19 cellular contexts compared by ENCODE assay signal in genomic region chr10:128629111-128630096, GRCh38.
A peak's percentile ranks its signal among the peaks of the same experiment; 100 is the strongest.
DNase-seq lines count a peak whose midpoint lies in the region; ATAC-seq, FAIRE-seq and TF ChIP-seq lines count a peak whose summit lies in the region.
"Had no signal": no experiment of that assay in that cellular context is flagged by ENCODE, and none has a peak within 500 bp of the region (broad histone marks: within the 10 kb centered on the region; RNA-seq: fewer than 3 reads in every experiment).

No MANE protein-coding gene starts in this region.

- FAIRE-seq in pancreas (lab: Jason Lieb, UNC) = no peak
- FAIRE-seq: endometrium had no signal

- peaks cover 0 to 14% (median 0%) of the 10 kb centered on the region in 4 donors for H3K27me3 ChIP-seq in pancreas
- H3K27me3 ChIP-seq: cardiac muscle cell, testis had no signal

- H3K9me3 ChIP-seq in pancreas = no peaks in the 10 kb centered on the region
- H3K9me3 ChIP-seq: prostate gland, testis had no signal

- H3K27ac ChIP-seq in pancreas = no peak overlapping the region
- H3K27ac ChIP-seq: cardiac muscle cell, prostate gland, testis, VCaP had no signal

- no peaks in the 10 kb centered on the region for H3K4me1 ChIP-seq in pancreas
- H3K4me1 ChIP-seq: prostate gland, testis had no signal

- WGBS in pancreas, 2 donors = 73 to 87% methylated on average over 17 of the region's 17 CpGs

- DNase-seq in ELR (ENCODE audit: low read depth) = peak; percentile 0
- DNase-seq in RPMI7951 (ENCODE audit: low read depth) = peak; percentile 41
- no peak for DNase-seq in pancreas
- no peak for DNase-seq in CD1c-positive myeloid dendritic cell (ENCODE audit: extremely low spot score)
- DNase-seq in activated T-cell treated with anti-CD3 and anti-CD28 coated beads, Interleukin-2, amount 50 U/mL, for 48 hours = no peak
- DNase-seq: activated CD8-positive, alpha-beta memory T cell treated with anti-CD3 and anti-CD28 coated beads, Interleukin-2, amount 10 ng/mL, durations not matched to agents 7 days and 5 days; activated naive CD4-positive, alpha-beta T cell; left cardiac atrium; naive B cell; NCI-H2081; SK-N-SH; testis had no signal

- ATAC-seq in esophagus mucosa (peak; percentile 51), pancreas (peak in 3 of 4 donors; percentile 30 to 80 (median 51)), GM21717 (IDR thresholded peaks at IDR 0.05; ENCODE audit: unreplicated experiment) (no peak), HG03439 (IDR thresholded peaks at IDR 0.05; ENCODE audit: unreplicated experiment) (no peak)
- ATAC-seq: activated CD8-positive, alpha-beta memory T cell treated with anti-CD3 and anti-CD28 coated beads, Interleukin-2, amount 10 ng/mL, durations not matched to agents 7 days and 5 days had no signal

- no peak overlapping the region for H3K4me3 ChIP-seq in pancreas
- H3K4me3 ChIP-seq: cardiac muscle cell, prostate gland, testis had no signal

- no peaks in the 10 kb centered on the region for H3K36me3 ChIP-seq in pancreas
- H3K36me3 ChIP-seq: cardiac muscle cell, prostate gland had no signal

- intact Hi-C loops in pancreas (cut with DNase I) = no loop called here

- no peak for TF ChIP-seq CTCF in pancreas (IDR thresholded peaks at IDR 0.05)

Comparison
In these comparisons a context has a peak if more than half of its experiments do, and no peak if none do; other contexts are left out.
1. DNase-seq: peak in ELR (single experiment) and RPMI7951 (single experiment); none in pancreas (0 of 6), CD1c-positive myeloid dendritic cell (single experiment) and activated T-cell treated with anti-CD3 and anti-CD28 coated beads, Interleukin-2, amount 50 U/mL, for 48 hours (0 of 2).
2. ATAC-seq: peak in esophagus mucosa (single experiment) and pancreas (3 of 4); none in GM21717 (single experiment) and HG03439 (single experiment).